Comparison of ENCODE assay signal across 17 cellular contexts in genomic region chr15:68379058-68379758, GRCh38. TPM values are rescaled to one million over a fixed set of nuclear protein-coding genes. Genes with fewer than 3 reads are reported as not detected.
DNase-seq lines count a peak whose midpoint lies in the region; ATAC-seq and TF ChIP-seq lines count a peak whose summit lies in the region.
"Had no signal": no experiment of that assay in that cellular context is flagged by ENCODE, and none has a peak within 500 bp of the region (broad histone marks: within the 10 kb centered on the region; RNA-seq: fewer than 3 reads in every experiment).

No MANE protein-coding gene starts in this region.

- intact Hi-C loops in sigmoid colon (cut with DNase I) = no loop called here

- H3K4me1 Mint-ChIP-seq in activated T-cell treated with anti-CD3 and anti-CD28 coated beads, Interleukin-2, amount 50 U/mL, for 24 hours (ENCODE audit: low read depth) = peaks cover 16% of the 10 kb centered on the region

- no peak for ATAC-seq in HG02588 (IDR thresholded peaks at IDR 0.05; ENCODE audit: unreplicated experiment)
- ATAC-seq: heart left ventricle had no signal

- H3K4me3 ChIP-seq in coronary artery (no peak overlapping the region), sigmoid colon (no peak overlapping the region)
- H3K4me3 ChIP-seq: heart left ventricle, suprapubic skin had no signal

- no peaks in the 10 kb centered on the region for H3K36me3 Mint-ChIP-seq in activated T-cell treated with anti-CD3 and anti-CD28 coated beads, Interleukin-2, amount 50 U/mL, for 24 hours (ENCODE audit: low read depth)

- peak; percentile 16 for DNase-seq in activated T-cell treated with anti-CD3 and anti-CD28 coated beads, Interleukin-2, amount 50 U/mL, for 24 hours
- no peak for DNase-seq in activated T-cell treated with anti-CD3 and anti-CD28 coated beads, Interleukin-2, amount 50 U/mL, for 1 hour
- peak; percentile 36 for DNase-seq in coronary artery (ENCODE audit: low spot score)
- peak; percentile 14 for DNase-seq in sigmoid colon
- DNase-seq in NCI-H2107 treated with DMSO at 0.1 percent for 48 hours (lab: John Stamatoyannopoulos, UW; ENCODE audit: unreplicated experiment) = no peak
- DNase-seq in NCI-H1105 (lab: John Stamatoyannopoulos, UW) = no peak
- DNase-seq: activated naive CD4-positive, alpha-beta T cell treated with Interleukin-2 at 50 U/mL for 16 hours; DMS79 treated with DMSO at 0.1 percent for 48 hours; KG1; NCI-H1092 treated with DMSO at 0.1 percent for 48 hours; NCI-H2107; NCI-H524 had no signal

- no peak for TF ChIP-seq POLR2A in sigmoid colon (IDR thresholded peaks at IDR 0.05)

- no peaks in the 10 kb centered on the region for H3K36me3 ChIP-seq in KOPT-K1 (ENCODE audit: insufficient read depth, low read length)
- H3K36me3 ChIP-seq in sigmoid colon = no peaks in the 10 kb centered on the region
- H3K36me3 ChIP-seq: heart left ventricle, suprapubic skin had no signal

- no peaks in the 10 kb centered on the region for H3K9me3 Mint-ChIP-seq in activated T-cell treated with anti-CD3 and anti-CD28 coated beads, Interleukin-2, amount 50 U/mL, for 24 hours

- H3K4me3 Mint-ChIP-seq in activated T-cell treated with anti-CD3 and anti-CD28 coated beads, Interleukin-2, amount 50 U/mL, for 24 hours = no peak overlapping the region

- no peaks in the 10 kb centered on the region for H3K27me3 Mint-ChIP-seq in activated T-cell treated with anti-CD3 and anti-CD28 coated beads, Interleukin-2, amount 50 U/mL, for 24 hours

- 71 to 89% methylated on average over 8 of the region's 8 CpGs for WGBS in sigmoid colon, 2 donors

- H3K9me3 ChIP-seq in KOPT-K1 (ENCODE audit: insufficient read depth, low read length, poor library complexity, severe bottlenecking) (peaks cover 8% of the 10 kb centered on the region), sigmoid colon (no peaks in the 10 kb centered on the region)
- H3K9me3 ChIP-seq: suprapubic skin had no signal

- no peak for TF ChIP-seq EP300 in sigmoid colon (IDR thresholded peaks at IDR 0.05)

- H3K27ac ChIP-seq in KOPT-K1 (ENCODE audit: low read depth, low read length, poor library complexity, severe bottlenecking) (peak overlapping the region; percentile 69), coronary artery (no peak overlapping the region), sigmoid colon (no peak overlapping the region)
- H3K27ac ChIP-seq: heart left ventricle, RWPE1, suprapubic skin had no signal

- TF ChIP-seq CTCF in coronary artery (IDR thresholded peaks at IDR 0.05) (no peak), sigmoid colon (IDR thresholded peaks at IDR 0.05) (no peak)

- H3K4me1 ChIP-seq in sigmoid colon = peaks cover 0 to 7% (median 1%) of the 10 kb centered on the region in 4 donors

- H3K27ac Mint-ChIP-seq in activated T-cell treated with anti-CD3 and anti-CD28 coated beads, Interleukin-2, amount 50 U/mL, for 24 hours = no peak overlapping the region

- H3K27me3 ChIP-seq in sigmoid colon = no peaks in the 10 kb centered on the region
- H3K27me3 ChIP-seq: heart left ventricle, suprapubic skin had no signal

RNA-seq across cellular contexts. Expression of gene ITGA11, which starts 52.8 kb away (rescaled TPM):
- total RNA-seq in sigmoid colon = 1 to 10 TPM in 3 of 4 donors, under 1 TPM in 1; 0.95 to 6.1 (median 2.7) TPM
- polyA plus RNA-seq in sigmoid colon = 1 to 10 TPM in 1 of 3 donors, under 1 TPM in 2; 0.71 to 2.4 (median 0.92) TPM

Comparison
In these comparisons a context has a peak if more than half of its experiments do, and no peak if none do; other contexts are left out.
1. DNase-seq: peak in activated T-cell treated with anti-CD3 and anti-CD28 coated beads, Interleukin-2, amount 50 U/mL, for 24 hours (single experiment), coronary artery (single experiment) and sigmoid colon (single experiment); none in activated T-cell treated with anti-CD3 and anti-CD28 coated beads, Interleukin-2, amount 50 U/mL, for 1 hour (single experiment), NCI-H2107 treated with DMSO at 0.1 percent for 48 hours (single experiment) and NCI-H1105 (single experiment).